ENCODE assay signal across 8 cellular contexts in genomic region chr2:37561615-37562569, GRCh38.
DNase-seq lines count a peak whose midpoint lies in the region; ATAC-seq, FAIRE-seq and TF ChIP-seq lines count a peak whose summit lies in the region.

No MANE protein-coding gene starts in this region.

- DNase-seq in AG08396 (ENCODE audit: low spot score) (peak; percentile 52), GM19239 (ENCODE audit: insufficient read length, low spot score) (no peak), SW 1271 (lab: John Stamatoyannopoulos, UW) (peak; percentile 95 to 98), fibroblast of villous mesenchyme (ENCODE audit: low read depth) (peak; percentile 77), RPMI8226 (no peak), NCI-H345 treated with DMSO at 0.1 percent for 48 hours (lab: John Stamatoyannopoulos, UW; ENCODE audit: unreplicated experiment) (no peak), NCI-H1930 (lab: John Stamatoyannopoulos, UW) (no peak)

- peak; percentile 77 for FAIRE-seq in GM19239 (lab: Jason Lieb, UNC)

- peak; percentile 78 for ATAC-seq in HG03378 (IDR thresholded peaks at IDR 0.05; ENCODE audit: unreplicated experiment)

- TF ChIP-seq CTCF in fibroblast of villous mesenchyme (IDR thresholded peaks at IDR 0.05; ENCODE audit: insufficient read depth, low read depth, low read length) = no peak

- no peak overlapping the region for H3K4me3 ChIP-seq in fibroblast of villous mesenchyme (ENCODE audit: low read depth, low read length)

Comparison
In these comparisons a context has a peak if more than half of its experiments do, and no peak if none do; other contexts are left out.
1. DNase-seq: peak in AG08396 (single experiment), SW 1271 (2 of 2) and fibroblast of villous mesenchyme (single experiment); none in GM19239 (single experiment), RPMI8226 (single experiment), NCI-H345 treated with DMSO at 0.1 percent for 48 hours (single experiment) and NCI-H1930 (0 of 2).